In the genomic region with DNA sequence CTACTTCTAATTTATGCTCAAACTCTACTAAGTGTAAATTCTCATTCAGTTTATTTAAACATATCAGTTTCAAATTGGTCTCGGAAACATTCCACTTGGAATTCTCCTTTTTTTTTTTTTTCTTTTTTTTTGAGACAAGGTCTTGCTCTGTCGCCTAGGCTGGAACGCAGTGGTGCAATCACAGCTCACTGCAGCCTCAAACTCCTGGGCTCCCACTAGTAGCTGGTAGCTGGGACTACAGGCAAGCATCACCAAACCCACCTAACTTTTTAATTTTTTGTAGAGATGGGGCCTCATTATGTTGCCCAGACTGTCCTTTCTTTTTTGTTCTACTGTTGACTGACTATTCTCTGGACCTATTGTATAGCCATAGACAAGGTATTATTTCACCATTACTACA, we compare ENCODE assay signal across 24 cellular contexts. TPM values are rescaled to one million over a fixed set of nuclear protein-coding genes. Genes with fewer than 3 reads are reported as not detected.
DNase-seq lines count a peak whose midpoint lies in the region; ATAC-seq, FAIRE-seq and TF ChIP-seq lines count a peak whose summit lies in the region.
"Had no signal": no experiment of that assay in that cellular context is flagged by ENCODE, and none has a peak within 500 bp of the region (broad histone marks: within the 10 kb centered on the region; RNA-seq: fewer than 3 reads in every experiment).

No MANE protein-coding gene starts in this region.

- no peak overlapping the region for H2BK5ac ChIP-seq in mesendoderm (ENCODE audit: low read length)

- no peak for TF ChIP-seq POLR2A in H54 (IDR thresholded peaks at IDR 0.05; ENCODE audit: low read depth, low read length)

- 75 to 92% methylated on average over 1 to 3 of the region's 3 CpGs for WGBS in endodermal cell (ENCODE audit: insufficient coverage in 1 of 2, insufficient read length in 1 of 2), 2 experiments
- WGBS in mesendoderm (ENCODE audit: extremely low coverage, insufficient coverage, low lambda C conversion rate): no CpG with 5 or more reads among the region's 3 CpGs

- H2AK5ac ChIP-seq in mesendoderm (ENCODE audit: low read length): no peak overlapping the region

- H3K36me3 ChIP-seq in endodermal cell (ENCODE audit: control insufficient read depth, insufficient read depth, low read length) (peaks cover 37% of the 10 kb centered on the region), mesendoderm (ENCODE audit: control insufficient read depth, insufficient read depth, low read length) (no peaks in the 10 kb centered on the region)

- H3K27me3 Mint-ChIP-seq in endodermal cell (ENCODE audit: insufficient read depth): no peaks in the 10 kb centered on the region

- FAIRE-seq in H54 (lab: Jason Lieb, UNC): peak; percentile 27
- FAIRE-seq: GM12892, GM19239 had no signal

- no peak overlapping the region for H3K56ac ChIP-seq in mesendoderm (ENCODE audit: low read length)

- H3K4me1 ChIP-seq in endodermal cell (ENCODE audit: control insufficient read depth, insufficient read depth, low read length) (no peaks in the 10 kb centered on the region), mesendoderm (ENCODE audit: control insufficient read depth, low read depth, low read length) (no peaks in the 10 kb centered on the region)
- H3K4me1 ChIP-seq: SJCRH30 had no signal

- H2BK120ac ChIP-seq in mesendoderm (ENCODE audit: low read depth, low read length): no peak overlapping the region

- H3K4me2 ChIP-seq in mesendoderm (ENCODE audit: low read length): no peak overlapping the region
- H3K4me2 ChIP-seq: PC-9 had no signal

- no peak for DNase-seq in H54 (ENCODE audit: insufficient read length, low spot score)
- DNase-seq in amniotic epithelial cell (ENCODE audit: low read depth): peak; percentile 7
- no peak for DNase-seq in endodermal cell
- DNase-seq in mesendoderm: peak; percentile 52
- no peak for DNase-seq in HuH-7.5 (ENCODE audit: low spot score)
- DNase-seq in activated effector memory CD4-positive, alpha-beta T cell treated with Interleukin-2 at 50 U/mL for 16 hours: no peak
- no peak for DNase-seq in activated naive CD4-positive, alpha-beta T cell treated with anti-CD3 and anti-CD28 coated beads, Interleukin-2, amount 50 U/mL, for 72 hours (ENCODE audit: low spot score in 2 of 2)
- DNase-seq: Calu3, DND-41, GOT3, KBM-7, MG63, NCI-H1105 treated with DMSO at 0.1 percent for 48 hours, NCI-H2029, NCI-H446 treated with DMSO at 0.1 percent for 48 hours, NCI-H526, NCI-H82, PC-9, SJCRH30 had no signal

- H3K4me3 Mint-ChIP-seq in endodermal cell: no peak overlapping the region

- no peaks in the 10 kb centered on the region for H3K79me1 ChIP-seq in mesendoderm (ENCODE audit: low read length)

- H3K18ac ChIP-seq in mesendoderm (ENCODE audit: low read length): no peak overlapping the region

- no peaks in the 10 kb centered on the region for H3K4me1 Mint-ChIP-seq in endodermal cell

- H3K27ac Mint-ChIP-seq in endodermal cell: no peak overlapping the region
- no peak overlapping the region for H3K27ac Mint-ChIP-seq in activated naive CD4-positive, alpha-beta T cell treated with anti-CD3 and anti-CD28 coated beads, Interleukin-2, amount 50 U/mL, for 72 hours

- no peak overlapping the region for H3K9ac ChIP-seq in endodermal cell (ENCODE audit: extremely low read depth, low read length, poor library complexity, severe bottlenecking)
- H3K9ac ChIP-seq in mesendoderm (ENCODE audit: low read length): no peak overlapping the region

- peak; percentile 44 for TF ChIP-seq CTCF in endodermal cell (conservative IDR thresholded peaks at IDR 0.05)

- no peak overlapping the region for H2BK15ac ChIP-seq in mesendoderm (replicated peaks; ENCODE audit: low read depth)

- H3K9me3 Mint-ChIP-seq in endodermal cell: peaks cover 7% of the 10 kb centered on the region
- H3K9me3 Mint-ChIP-seq in activated naive CD4-positive, alpha-beta T cell treated with anti-CD3 and anti-CD28 coated beads, Interleukin-2, amount 50 U/mL, for 72 hours: no peaks in the 10 kb centered on the region

- H3K4ac ChIP-seq in mesendoderm (ENCODE audit: low read depth, low read length): no peak overlapping the region

- peaks cover 53% of the 10 kb centered on the region for H3K36me3 Mint-ChIP-seq in endodermal cell (ENCODE audit: low read depth)
- peaks cover 11 to 47% of the 10 kb centered on the region in 2 donors for H3K36me3 Mint-ChIP-seq in activated naive CD4-positive, alpha-beta T cell treated with anti-CD3 and anti-CD28 coated beads, Interleukin-2, amount 50 U/mL, for 72 hours

- ATAC-seq in activated naive CD4-positive, alpha-beta T cell treated with anti-CD3 and anti-CD28 coated beads, Interleukin-2, amount 50 U/mL, for 72 hours: no peak
- ATAC-seq: Right ventricle myocardium inferior, SK-N-SH treated with all-trans-retinoic acid at 6 μM for 48 hours had no signal

- no peaks in the 10 kb centered on the region for H3K27me3 ChIP-seq in endodermal cell (ENCODE audit: control insufficient read depth, insufficient read depth, low read length, poor library complexity, severe bottlenecking)
- H3K27me3 ChIP-seq in mesendoderm (ENCODE audit: insufficient read depth, low read length, poor library complexity): no peaks in the 10 kb centered on the region
- H3K27me3 ChIP-seq: MG63, SJCRH30 had no signal

- no peak overlapping the region for H3K23ac ChIP-seq in mesendoderm (ENCODE audit: low read length)

- H4K5ac ChIP-seq in mesendoderm (ENCODE audit: low read length): no peak overlapping the region

- no peak overlapping the region for H3K4me3 ChIP-seq in endodermal cell (ENCODE audit: low read length)
- H3K4me3 ChIP-seq in mesendoderm (ENCODE audit: low read length): no peak overlapping the region
- H3K4me3 ChIP-seq: MG63, PC-9, SJCRH30 had no signal

- no peak overlapping the region for H4K8ac ChIP-seq in mesendoderm (ENCODE audit: low read depth, low read length)

- no peaks in the 10 kb centered on the region for H3K79me2 ChIP-seq in mesendoderm (ENCODE audit: control insufficient read depth, insufficient read depth, low read length)

- H3K27ac ChIP-seq in endodermal cell (ENCODE audit: low read depth, low read length) (no peak overlapping the region), mesendoderm (ENCODE audit: low read depth, low read length) (no peak overlapping the region)
- H3K27ac ChIP-seq: PC-9, SJCRH30 had no signal

- peaks cover 5% of the 10 kb centered on the region for H3K9me3 ChIP-seq in endodermal cell (ENCODE audit: control insufficient read depth, low read length)
- H3K9me3 ChIP-seq: MG63, SJCRH30 had no signal

RNA-seq across cellular contexts. Expression of gene CCDC81, which starts 33.3 kb away (rescaled TPM):
- 10 to 100 TPM; 33.3 to 34.0 TPM for total RNA-seq in endodermal cell
- polyA plus RNA-seq in endodermal cell (2013, experiment 1 of 2): 8.6 TPM
- 11.5 TPM for polyA plus RNA-seq in endodermal cell (2013, experiment 2 of 2)
- polyA plus RNA-seq in mesendoderm (2013, experiment 1 of 2): 0.34 TPM
- 0.35 TPM for polyA plus RNA-seq in mesendoderm (2013, experiment 2 of 2)
- 1 to 10 TPM in 1 of 2 donors, under 1 TPM in 1; 0.66 to 2.6 TPM for total RNA-seq in activated naive CD4-positive, alpha-beta T cell treated with anti-CD3 and anti-CD28 coated beads, Interleukin-2, amount 50 U/mL, for 72 hours
- total RNA-seq: A172 had no signal

RNA-seq across cellular contexts. Expression of gene HIKESHI, which starts 39.3 kb away (rescaled TPM):
- 10 to 100 TPM; 67.5 to 76.3 TPM for total RNA-seq in endodermal cell
- 88.8 TPM for polyA plus RNA-seq in endodermal cell (2013, experiment 1 of 2)
- 72.0 TPM for polyA plus RNA-seq in endodermal cell (2013, experiment 2 of 2)
- 104 TPM for polyA plus RNA-seq in mesendoderm (2013, experiment 1 of 2)
- polyA plus RNA-seq in mesendoderm (2013, experiment 2 of 2): 101 TPM
- total RNA-seq in activated naive CD4-positive, alpha-beta T cell treated with anti-CD3 and anti-CD28 coated beads, Interleukin-2, amount 50 U/mL, for 72 hours: 10 to 100 TPM; 41.5 to 47.8 TPM

Comparison
In these comparisons a context has a peak if more than half of its experiments do, and no peak if none do; other contexts are left out.
1. DNase-seq: peak in amniotic epithelial cell (single experiment) and mesendoderm (single experiment); none in H54 (single experiment), endodermal cell (single experiment), HuH-7.5 (single experiment), activated effector memory CD4-positive, alpha-beta T cell treated with Interleukin-2 at 50 U/mL for 16 hours (single experiment) and activated naive CD4-positive, alpha-beta T cell treated with anti-CD3 and anti-CD28 coated beads, Interleukin-2, amount 50 U/mL, for 72 hours (0 of 2).
2. RNA of gene CCDC81, which starts 33.3 kb away (total RNA-seq): 33.3 to 34.0 TPM in endodermal cell; 0.66 to 2.6 TPM in activated naive CD4-positive, alpha-beta T cell treated with anti-CD3 and anti-CD28 coated beads, Interleukin-2, amount 50 U/mL, for 72 hours; every median in the first group is over 4 times any median in the second.